Comparison of ENCODE assay signal across 11 cellular contexts in genomic region chr20:58716476-58717277, GRCh38. TPM values are rescaled to one million over a fixed set of nuclear protein-coding genes. Genes with fewer than 3 reads are reported as not detected.
DNase-seq lines count a peak whose midpoint lies in the region; ATAC-seq and TF ChIP-seq lines count a peak whose summit lies in the region.
"Had no signal": no experiment of that assay in that cellular context is flagged by ENCODE, and none has a peak within 500 bp of the region (broad histone marks: within the 10 kb centered on the region; RNA-seq: fewer than 3 reads in every experiment).

No MANE protein-coding gene starts in this region.

- H3K27ac ChIP-seq in Peyer's patch (no peak overlapping the region), prostate gland (no peak overlapping the region), tibial nerve (peak overlapping the region in 1 of 4 donors; percentile 16)
- H3K27ac ChIP-seq: breast epithelium had no signal

- H3K9me3 ChIP-seq in Peyer's patch (no peaks in the 10 kb centered on the region), prostate gland (no peaks in the 10 kb centered on the region), tibial nerve (no peaks in the 10 kb centered on the region)
- H3K9me3 ChIP-seq: breast epithelium had no signal

- TF ChIP-seq CTCF in Peyer's patch (IDR thresholded peaks at IDR 0.05) (no peak), prostate gland (IDR thresholded peaks at IDR 0.05) (no peak), tibial nerve (IDR thresholded peaks at IDR 0.05) (no peak)

- TF ChIP-seq POLR2A in Peyer's patch (IDR thresholded peaks at IDR 0.05): no peak
- TF ChIP-seq POLR2A in prostate gland (IDR thresholded peaks at IDR 0.05): no peak
- no peak for TF ChIP-seq POLR2A in tibial nerve (IDR thresholded peaks at IDR 0.05)

- no peaks in the 10 kb centered on the region for H3K27me3 ChIP-seq in Peyer's patch
- H3K27me3 ChIP-seq in prostate gland (replicated peaks; ENCODE audit: insufficient read depth): no peaks in the 10 kb centered on the region
- H3K27me3 ChIP-seq in tibial nerve: peaks cover 0 to 4% of the 10 kb centered on the region in 2 donors
- H3K27me3 ChIP-seq: breast epithelium had no signal

- H3K4me3 ChIP-seq in Peyer's patch (no peak overlapping the region), prostate gland (no peak overlapping the region), tibial nerve (no peak overlapping the region)
- H3K4me3 ChIP-seq: breast epithelium had no signal

- WGBS in prostate gland: 76% methylated on average over 15 of the region's 23 CpGs
- WGBS in tibial nerve, 2 donors: 31 to 33% methylated on average over 12 to 13 of the region's 23 CpGs

- H3K4me1 ChIP-seq in Peyer's patch (no peaks in the 10 kb centered on the region), prostate gland (replicated peaks) (no peaks in the 10 kb centered on the region), tibial nerve (peaks cover 0 to 12% (median 4%) of the 10 kb centered on the region in 4 donors)
- H3K4me1 ChIP-seq: breast epithelium had no signal

- no peak for ATAC-seq in activated CD4-positive, CD25-positive, alpha-beta regulatory T cell treated with anti-CD3 and anti-CD28 coated beads, Interleukin-2, amount 50 U/mL, for 24 hours
- ATAC-seq in left cardiac atrium (no peak), HG02970 (IDR thresholded peaks at IDR 0.05; ENCODE audit: low FRiP score, unreplicated experiment) (no peak)
- ATAC-seq: naive thymus-derived CD4-positive, alpha-beta T cell had no signal

- intact Hi-C loops in left cardiac atrium (cut with DNase I): no loop called here
- intact Hi-C loops in prostate gland (cut with DNase I): no loop called here

- H3K36me3 ChIP-seq in Peyer's patch: no peaks in the 10 kb centered on the region
- H3K36me3 ChIP-seq in prostate gland: no peaks in the 10 kb centered on the region
- peaks cover 0 to 45% (median 0%) of the 10 kb centered on the region in 3 donors for H3K36me3 ChIP-seq in tibial nerve
- H3K36me3 ChIP-seq: breast epithelium had no signal

- DNase-seq in activated CD4-positive, CD25-positive, alpha-beta regulatory T cell treated with anti-CD3 and anti-CD28 coated beads, Interleukin-2, amount 50 U/mL, for 72 hours: peak; percentile 28
- DNase-seq in Peyer's patch (peak; percentile 13 to 42 (median 35)), left cardiac atrium (peak; percentile 7), prostate gland (ENCODE audit: low spot score) (peak; percentile 3), tibial nerve (ENCODE audit: low spot score in 2 of 2) (no peak), NCI-H187 treated with DMSO at 0.1 percent for 48 hours (lab: John Stamatoyannopoulos, UW) (no peak)
- DNase-seq: foreskin melanocyte had no signal

- no peak for TF ChIP-seq EP300 in tibial nerve (IDR thresholded peaks at IDR 0.05)

RNA-seq across cellular contexts. Expression of gene NPEPL1, which starts 24.1 kb away (rescaled TPM):
- 10 to 100 TPM; 36.3 to 80.4 (median 63.0) TPM for total RNA-seq in Peyer's patch
- 10 to 100 TPM; 19.7 to 20.0 TPM for total RNA-seq in left cardiac atrium
- total RNA-seq in prostate gland: 10 to 100 TPM; 25.7 to 63.1 TPM
- total RNA-seq in tibial nerve: 100 to 1,000 TPM in 1 of 4 donors, 10 to 100 TPM in 3; 57.6 to 123 (median 73.0) TPM

Comparison
In these comparisons a context has a peak if more than half of its experiments do, and no peak if none do; other contexts are left out.
1. DNase-seq: peak in activated CD4-positive, CD25-positive, alpha-beta regulatory T cell treated with anti-CD3 and anti-CD28 coated beads, Interleukin-2, amount 50 U/mL, for 72 hours (single experiment), Peyer's patch (3 of 3), left cardiac atrium (single experiment) and prostate gland (single experiment); none in tibial nerve (0 of 2) and NCI-H187 treated with DMSO at 0.1 percent for 48 hours (single experiment).